21 cellular contexts compared by ENCODE assay signal in the genomic region with DNA sequence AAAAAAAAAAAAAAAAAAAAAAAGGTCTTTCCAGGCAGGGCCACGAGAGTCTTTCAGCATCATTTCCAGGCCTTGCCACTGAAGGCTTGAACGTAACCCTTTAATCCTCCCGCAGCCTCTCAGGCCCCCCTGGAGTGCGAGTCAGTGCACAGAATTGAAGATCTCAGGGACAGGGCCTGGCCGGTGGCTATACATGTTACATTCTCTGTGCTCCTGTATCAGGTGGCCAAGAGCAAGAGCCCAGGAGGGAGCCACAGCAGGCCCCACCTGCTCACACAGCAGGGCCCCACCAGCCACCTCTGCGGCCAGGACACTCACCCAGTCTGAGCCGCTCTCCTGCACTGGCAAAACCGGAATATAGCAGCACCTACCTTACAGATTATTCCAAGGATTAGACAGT.
"Had no signal": no experiment of that assay in that cellular context is flagged by ENCODE, and none has a peak within 500 bp of the region (broad histone marks: within the 10 kb centered on the region; RNA-seq: fewer than 3 reads in every experiment).

No MANE protein-coding gene starts in this region.

- H3K27ac ChIP-seq: cardiac muscle cell, esophagus squamous epithelium, left ventricle myocardium inferior, prostate gland, skin epidermis, suprapubic skin, transverse colon, uterus had no signal

- ATAC-seq: activated CD8-positive, alpha-beta memory T cell treated with anti-CD3 and anti-CD28 coated beads, Interleukin-2, amount 10 ng/mL, durations not matched to agents 7 days and 5 days; effector memory CD8-positive, alpha-beta T cell had no signal

- H3K9me3 ChIP-seq: esophagus squamous epithelium, left ventricle myocardium inferior, prostate gland, suprapubic skin, transverse colon, uterus had no signal

- H3K27me3 ChIP-seq: cardiac muscle cell, esophagus squamous epithelium, suprapubic skin, transverse colon, uterus had no signal

- DNase-seq: activated B cell treated with CpG ODN at 0.5 μM for 24 hours; activated CD4-positive, alpha-beta memory T cell treated with anti-CD3 and anti-CD28 coated beads for 36 hours; activated CD4-positive, alpha-beta T cell treated with anti-CD3 and anti-CD28 coated beads for 4 hours; activated CD8-positive, alpha-beta memory T cell treated with anti-CD3 and anti-CD28 coated beads, Interleukin-2, amount 10 ng/mL, durations not matched to agents 7 days and 5 days; activated naive CD4-positive, alpha-beta T cell treated with Interleukin-2 at 50 U/mL for 16 hours; activated naive CD8-positive, alpha-beta T cell treated with anti-CD3 and anti-CD28 coated beads, Interleukin-2, amount 10 ng/mL, durations not matched to agents 7 days and 5 days; amygdala; effector memory CD8-positive, alpha-beta T cell; esophagus squamous epithelium; immature natural killer cell; kidney glomerular epithelial cell; left ventricle myocardium inferior; right cardiac atrium; stimulated activated CD4-positive, alpha-beta T cell treated with anti-CD3 and anti-CD28 coated beads, Interleukin-15, amount 100 ng/mL, for 24 hours; stimulated activated CD4-positive, alpha-beta T cell treated with anti-CD3 and anti-CD28 coated beads, Interleukin-2, amount 100 ng/mL, for 48 hours; transverse colon; uterus had no signal

- H3K36me3 ChIP-seq: cardiac muscle cell, esophagus squamous epithelium, left ventricle myocardium inferior, prostate gland, suprapubic skin, transverse colon, uterus had no signal

- H3K4me3 ChIP-seq: cardiac muscle cell, esophagus squamous epithelium, left ventricle myocardium inferior, prostate gland, skin epidermis, suprapubic skin, transverse colon, uterus had no signal
